In genomic region chr1:201559679-201560162, GRCh38 we compare ENCODE assay signal across 1 cellular context.
TF ChIP-seq lines count a peak whose summit lies in the region.

No MANE protein-coding gene starts in this region.

TF ChIP-seq in SK-N-SH, 30 proteins besides CTCF, POLR2A, EP300 and RAD21 (continued from another document):
- TF ChIP-seq, protein P1, sequence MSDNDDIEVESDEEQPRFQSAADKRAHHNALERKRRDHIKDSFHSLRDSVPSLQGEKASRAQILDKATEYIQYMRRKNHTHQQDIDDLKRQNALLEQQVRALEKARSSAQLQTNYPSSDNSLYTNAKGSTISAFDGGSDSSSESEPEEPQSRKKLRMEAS (IDR thresholded peaks at IDR 0.05; ENCODE audit: low read depth): peak; percentile 59; the same call in 1 of the 2 replicates
- TF ChIP-seq TAF1 (IDR thresholded peaks at IDR 0.05; ENCODE audit: borderline replicate concordance, low read depth, low read length): no peak
- no peak for TF ChIP-seq POLR2AphosphoS5 (IDR thresholded peaks at IDR 0.05; ENCODE audit: low read depth, low read length)
TF ChIP-seq in SK-N-SH: peak in this region for 3.
